ENCODE assay signal across 2 cellular contexts in genomic region chr10:71740069-71740468, GRCh38.
TF ChIP-seq lines count a peak whose summit lies in the region.

No MANE protein-coding gene starts in this region.

TF ChIP-seq in SK-N-SH treated with all-trans-retinoic acid at 6 μM for 48 hours, 23 proteins besides CTCF, POLR2A, EP300 and RAD21 (continued from another document):
- TF ChIP-seq CSRNP3 (CRISPR knock-in tag; IDR thresholded peaks at IDR 0.05): no peak
- no peak for TF ChIP-seq BACH2 (CRISPR knock-in tag; IDR thresholded peaks at IDR 0.05; ENCODE audit: borderline replicate concordance)
- no peak for TF ChIP-seq PATZ1 (CRISPR knock-in tag; IDR thresholded peaks at IDR 0.05; ENCODE audit: borderline replicate concordance)
- TF ChIP-seq SNAI2 (CRISPR knock-in tag; IDR thresholded peaks at IDR 0.05): no peak
- TF ChIP-seq ZNF565 (CRISPR knock-in tag; conservative IDR thresholded peaks at IDR 0.05; ENCODE audit: low read depth): no peak
- TF ChIP-seq OSR1 (CRISPR knock-in tag; IDR thresholded peaks at IDR 0.05): no peak
- no peak for TF ChIP-seq ZNF8 (CRISPR knock-in tag; IDR thresholded peaks at IDR 0.05)
- no peak for TF ChIP-seq ZFP3 (CRISPR knock-in tag; IDR thresholded peaks at IDR 0.05)
- no peak for TF ChIP-seq ARNTL (CRISPR knock-in tag; IDR thresholded peaks at IDR 0.05; ENCODE audit: borderline replicate concordance, low read depth)
- no peak for TF ChIP-seq ISL1 (CRISPR knock-in tag; IDR thresholded peaks at IDR 0.05)
- no peak for TF ChIP-seq PPARA (CRISPR knock-in tag; IDR thresholded peaks at IDR 0.05; ENCODE audit: borderline replicate concordance)

TF ChIP-seq in SK-N-SH, 30 proteins besides CTCF, POLR2A, EP300 and RAD21 (continued from another document):
- TF ChIP-seq RFX5 (IDR thresholded peaks at IDR 0.05; ENCODE audit: low read length): no peak
- no peak for TF ChIP-seq TCF12 (IDR thresholded peaks at IDR 0.05)
